1 cellular context compared by ENCODE assay signal in genomic region chr22:49966041-49966715, GRCh38.
TF ChIP-seq lines count a peak whose summit lies in the region.

No MANE protein-coding gene starts in this region.

TF ChIP-seq in HepG2, 621 proteins besides CTCF, POLR2A, EP300 and RAD21 (continued from another document and continues in another):
- TF ChIP-seq ZNF318 (CRISPR knock-in tag; IDR thresholded peaks at IDR 0.05), result no peak
- TF ChIP-seq TP53 (CRISPR knock-in tag; conservative IDR thresholded peaks at IDR 0.05), result no peak
- no peak for TF ChIP-seq FOSL1 (CRISPR knock-in tag; IDR thresholded peaks at IDR 0.05; ENCODE audit: borderline replicate concordance)
- TF ChIP-seq ONECUT2 (CRISPR knock-in tag; IDR thresholded peaks at IDR 0.05), result no peak
- TF ChIP-seq ZNF18 (CRISPR knock-in tag; IDR thresholded peaks at IDR 0.05; ENCODE audit: insufficient replicate concordance), result no peak
- no peak for TF ChIP-seq KDM5A (IDR thresholded peaks at IDR 0.05; ENCODE audit: borderline replicate concordance, low read length)
- TF ChIP-seq ZNF788 (CRISPR knock-in tag; IDR thresholded peaks at IDR 0.05; ENCODE audit: borderline replicate concordance), result no peak
- TF ChIP-seq POLR2AphosphoS2 (IDR thresholded peaks at IDR 0.05; ENCODE audit: low read depth, low read length), result no peak; the same call in 1 of the 2 replicates
- no peak for TF ChIP-seq ZNF329 (CRISPR knock-in tag; IDR thresholded peaks at IDR 0.05; ENCODE audit: low read depth)
- TF ChIP-seq IRF2 (CRISPR knock-in tag; IDR thresholded peaks at IDR 0.05), result 0 out of 2 replicates have a peak, but pooled peaks have one; percentile 6
- peak; percentile 72 for TF ChIP-seq HNF4A (CRISPR knock-in tag; IDR thresholded peaks at IDR 0.05)
- no peak; the same call in 1 of the 2 replicates for TF ChIP-seq ZNF546 (CRISPR knock-in tag; conservative IDR thresholded peaks at IDR 0.05)
- TF ChIP-seq KDM3A (CRISPR knock-in tag; IDR thresholded peaks at IDR 0.05; ENCODE audit: low read depth), result no peak
- TF ChIP-seq ZNF512B (CRISPR knock-in tag; IDR thresholded peaks at IDR 0.05; ENCODE audit: borderline replicate concordance), result no peak
- TF ChIP-seq PRDM15 (CRISPR knock-in tag; IDR thresholded peaks at IDR 0.05), result peak; percentile 76; the same call in 1 of the 2 replicates
- no peak for TF ChIP-seq SRSF9 (IDR thresholded peaks at IDR 0.05; ENCODE audit: borderline replicate concordance, insufficient read depth, low read depth, low read length, poor library complexity, severe bottlenecking)
- TF ChIP-seq SAFB2 (CRISPR knock-in tag; IDR thresholded peaks at IDR 0.05; ENCODE audit: borderline replicate concordance, low read depth), result 0 out of 2 replicates have a peak, but pooled peaks have one; percentile 29
- no peak for TF ChIP-seq ARID2 (CRISPR knock-in tag; IDR thresholded peaks at IDR 0.05; ENCODE audit: borderline replicate concordance)
- TF ChIP-seq AKNA (CRISPR knock-in tag; IDR thresholded peaks at IDR 0.05; ENCODE audit: borderline replicate concordance), result no peak
- no peak for TF ChIP-seq CCAR2 (optimal IDR thresholded peaks at IDR 0.05; ENCODE audit: low read depth, low read length)
- no peak for TF ChIP-seq ZFP41 (CRISPR knock-in tag; IDR thresholded peaks at IDR 0.05; ENCODE audit: borderline replicate concordance)
- 0 out of 2 replicates have a peak, but pooled peaks have one; percentile 35 for TF ChIP-seq IRF9 (CRISPR knock-in tag; IDR thresholded peaks at IDR 0.05; ENCODE audit: borderline replicate concordance)
- TF ChIP-seq ZNF30 (CRISPR knock-in tag; IDR thresholded peaks at IDR 0.05), result no peak
- no peak for TF ChIP-seq ZNF207 (IDR thresholded peaks at IDR 0.05; ENCODE audit: borderline replicate concordance)
- no peak for TF ChIP-seq ETV6 (CRISPR knock-in tag; conservative IDR thresholded peaks at IDR 0.05)
- no peak for TF ChIP-seq SETDB1 (CRISPR knock-in tag; IDR thresholded peaks at IDR 0.05; ENCODE audit: borderline replicate concordance)
- TF ChIP-seq MAX (IDR thresholded peaks at IDR 0.05), result no peak
- TF ChIP-seq BCL6 (CRISPR knock-in tag; IDR thresholded peaks at IDR 0.05), result no peak
- no peak for TF ChIP-seq FOXC1 (CRISPR knock-in tag; IDR thresholded peaks at IDR 0.05; ENCODE audit: borderline replicate concordance)
- TF ChIP-seq JDP2 (CRISPR knock-in tag; IDR thresholded peaks at IDR 0.05; ENCODE audit: borderline replicate concordance), result no peak
- TF ChIP-seq ZNF124 (CRISPR knock-in tag; IDR thresholded peaks at IDR 0.05), result no peak
- TF ChIP-seq ATF7 (IDR thresholded peaks at IDR 0.05), result no peak
- TF ChIP-seq ATF7 (CRISPR knock-in tag; IDR thresholded peaks at IDR 0.05), result no peak
- TF ChIP-seq TFAP4 (IDR thresholded peaks at IDR 0.05; ENCODE audit: borderline replicate concordance, low read depth), result peak; percentile 55; the same call in 1 of the 2 replicates
